In genomic region chr5:52657231-52657645, GRCh38 we compare ENCODE assay signal across 8 cellular contexts.
A peak's percentile ranks its signal among the peaks of the same experiment; 100 is the strongest.
DNase-seq lines count a peak whose midpoint lies in the region; ATAC-seq and TF ChIP-seq lines count a peak whose summit lies in the region.

No MANE protein-coding gene starts in this region.

- DNase-seq in DMS153 (lab: John Stamatoyannopoulos, UW): peak; percentile 37
- DNase-seq in NCI-H526 treated with DMSO at 0.1 percent for 48 hours (lab: John Stamatoyannopoulos, UW): peak; percentile 0
- DNase-seq in choroid plexus epithelial cell (ENCODE audit: low read depth): peak; percentile 74
- DNase-seq in middle frontal gyrus (ENCODE audit: extremely low spot score, low spot score): peak; percentile 37

- ATAC-seq in HG02885 (IDR thresholded peaks at IDR 0.05; ENCODE audit: poor library complexity, unreplicated experiment) (peak; percentile 75), HG03469 (IDR thresholded peaks at IDR 0.05; ENCODE audit: unreplicated experiment) (no peak), GM21515 (IDR thresholded peaks at IDR 0.05; ENCODE audit: unreplicated experiment) (no peak), GM19395 (IDR thresholded peaks at IDR 0.05; ENCODE audit: unreplicated experiment) (no peak)

- no peak overlapping the region for H3K4me3 ChIP-seq in choroid plexus epithelial cell (ENCODE audit: low read depth, low read length)

- TF ChIP-seq CTCF in choroid plexus epithelial cell (conservative IDR thresholded peaks at IDR 0.05; ENCODE audit: low read depth, low read length): peak; percentile 46

Comparison
In these comparisons a context has a peak if more than half of its experiments do, and no peak if none do; other contexts are left out.
1. DNase-seq: peak in every context shown above with its lines; median percentile 74 in choroid plexus epithelial cell; 37 in DMS153; 37 in middle frontal gyrus; 0 in NCI-H526 treated with DMSO at 0.1 percent for 48 hours.